28 cellular contexts compared by ENCODE assay signal in genomic region chr9:86376016-86376415, GRCh38.
"Had no signal": no experiment of that assay in that cellular context is flagged by ENCODE, and none has a peak within 500 bp of the region (broad histone marks: within the 10 kb centered on the region; RNA-seq: fewer than 3 reads in every experiment).

No MANE protein-coding gene starts in this region.

- H3K9ac ChIP-seq: neural progenitor cell, parathyroid adenoma had no signal

- H3K27ac ChIP-seq: neural progenitor cell, ovary, parathyroid adenoma, psoas muscle, skin epidermis, spleen, suprapubic skin, testis, tibial artery, transverse colon, upper lobe of right lung, uterus had no signal

- ATAC-seq: natural killer cell; psoas muscle; right cardiac atrium; sciatic nerve; stimulated activated memory B cell treated with anti-CD40 and anti-IgM and Interleukin-4, amounts not matched to agents 10 μg/mL and 1 μg/mL and 100 μg/mL, for 72 hours; stimulated activated naive CD8-positive, alpha-beta T cell treated with anti-CD3 and anti-CD28 coated beads, Interleukin-15, amount 100 ng/mL, for 72 hours; stimulated activated naive CD8-positive, alpha-beta T cell treated with anti-CD3 and anti-CD28 coated beads, Interleukin-15, Interleukin-2, amounts not matched to agents 100 U/mL and 50 U/mL, for 24 hours; upper lobe of right lung had no signal

- H3K4me1 ChIP-seq: neural progenitor cell, parathyroid adenoma, psoas muscle, spleen, suprapubic skin, testis, tibial artery, transverse colon, upper lobe of right lung, uterus had no signal

- H3K4me2 ChIP-seq: neural progenitor cell, smooth muscle cell had no signal

- H3K9me3 ChIP-seq: ovary, psoas muscle, testis, upper lobe of right lung, uterus had no signal

- H2AFZ ChIP-seq: neural progenitor cell, parathyroid adenoma had no signal

- H3K27me3 ChIP-seq: neural progenitor cell, ovary, suprapubic skin, testis, tibial artery, upper lobe of right lung, uterus had no signal

- H3K79me2 ChIP-seq: parathyroid adenoma had no signal

- H3K36me3 ChIP-seq: neural progenitor cell, ovary, spleen, suprapubic skin, tibial artery, transverse colon, upper lobe of right lung, uterus had no signal

- DNase-seq: natural killer cell; occipital lobe; ovary; posterior cingulate gyrus; psoas muscle; right cardiac atrium; spleen; stimulated activated CD4-positive, alpha-beta T cell treated with anti-CD3 and anti-CD28 coated beads, Interleukin-12 subunit alpha, Interleukin-12 subunit beta, amount 100 ng/mL, for 4 hours; stimulated activated CD4-positive, alpha-beta T cell treated with anti-CD3 and anti-CD28 coated beads, Interleukin-1b, Interleukin-23, amount 100 ng/mL, for 48 hours; stimulated activated CD4-positive, alpha-beta T cell treated with anti-CD3 and anti-CD28 coated beads, Interleukin-4, amount 100 ng/mL, for 1 hour; stimulated activated CD4-positive, alpha-beta T cell treated with anti-CD3 and anti-CD28 coated beads, Interleukin-4, amount 100 ng/mL, for 4 hours; stimulated activated CD8-positive, alpha-beta memory T cell treated with anti-CD3 and anti-CD28 coated beads, Interleukin-4, amount 100 ng/mL, for 48 hours; stimulated activated naive CD4-positive, alpha-beta T cell; stimulated activated naive CD8-positive, alpha-beta T cell treated with anti-CD3 and anti-CD28 coated beads, Interleukin-15, amount 100 ng/mL, for 72 hours; stimulated activated naive CD8-positive, alpha-beta T cell treated with anti-CD3 and anti-CD28 coated beads, Interleukin-15, Interleukin-2, amounts not matched to agents 100 U/mL and 50 U/mL, for 24 hours; substantia nigra; testis; tibial artery; transverse colon; upper lobe of right lung; uterus had no signal

- H3K4me3 ChIP-seq: neural progenitor cell, ovary, psoas muscle, skin epidermis, smooth muscle cell, spleen, suprapubic skin, testis, tibial artery, transverse colon, upper lobe of right lung, uterus had no signal
